ENCODE assay signal across 24 cellular contexts in genomic region chr2:215514516-215514915, GRCh38.
"Had no signal": no experiment of that assay in that cellular context is flagged by ENCODE, and none has a peak within 500 bp of the region (broad histone marks: within the 10 kb centered on the region; RNA-seq: fewer than 3 reads in every experiment).

No MANE protein-coding gene starts in this region.

- H3K27ac Mint-ChIP-seq: endodermal cell; naive thymus-derived CD8-positive, alpha-beta T cell; progenitor cell of endocrine pancreas had no signal

- FAIRE-seq: pancreas had no signal

- H3K4me1 Mint-ChIP-seq: endodermal cell; naive thymus-derived CD8-positive, alpha-beta T cell had no signal

- H3K9me3 Mint-ChIP-seq: endodermal cell had no signal

- H3K27me3 Mint-ChIP-seq: progenitor cell of endocrine pancreas had no signal

- H3K27ac ChIP-seq: colonic mucosa, pancreas, spleen, stomach, thoracic aorta, transverse colon, uterus had no signal

- H3K4me1 ChIP-seq: colonic mucosa, pancreas, spleen, stomach, transverse colon, uterus had no signal

- H3K27me3 ChIP-seq: colonic mucosa, pancreas, spleen, stomach, transverse colon, uterus had no signal

- H3K4me3 ChIP-seq: colonic mucosa, mucosa of descending colon, pancreas, spleen, stomach, thoracic aorta, transverse colon, uterus had no signal

- H3K4me3 Mint-ChIP-seq: endodermal cell; naive thymus-derived CD8-positive, alpha-beta T cell had no signal

- DNase-seq: colonic mucosa; dermis blood vessel endothelial cell; effector CD4-positive, alpha-beta T cell; endodermal cell; foreskin melanocyte; head of caudate nucleus; hippocampal formation; mammary epithelial cell; mucosa of descending colon; naive thymus-derived CD8-positive, alpha-beta T cell; nucleus accumbens; spleen; stimulated activated CD4-positive, alpha-beta T cell treated with anti-CD3 and anti-CD28 coated beads, Interleukin-15, amount 100 ng/mL, for 24 hours; stimulated activated CD4-positive, alpha-beta T cell treated with anti-CD3 and anti-CD28 coated beads, Interleukin-1b, Interleukin-23, amount 100 ng/mL, for 48 hours; stimulated activated CD4-positive, alpha-beta T cell treated with anti-CD3 and anti-CD28 coated beads, Interleukin-4, amount 100 ng/mL, for 24 hours; stimulated activated naive CD4-positive, alpha-beta T cell; stomach; substantia nigra; transverse colon; uterus had no signal

- ATAC-seq: mucosa of descending colon; naive thymus-derived CD8-positive, alpha-beta T cell; pancreas; right cardiac atrium had no signal

- H3K36me3 Mint-ChIP-seq: naive thymus-derived CD8-positive, alpha-beta T cell had no signal

- H3K36me3 ChIP-seq: colonic mucosa, pancreas, spleen, stomach, thoracic aorta, transverse colon, uterus had no signal

- H3K9me3 ChIP-seq: colonic mucosa, mucosa of descending colon, pancreas, spleen, stomach, thoracic aorta, transverse colon, uterus had no signal
